15 cellular contexts compared by ENCODE assay signal in the genomic region with DNA sequence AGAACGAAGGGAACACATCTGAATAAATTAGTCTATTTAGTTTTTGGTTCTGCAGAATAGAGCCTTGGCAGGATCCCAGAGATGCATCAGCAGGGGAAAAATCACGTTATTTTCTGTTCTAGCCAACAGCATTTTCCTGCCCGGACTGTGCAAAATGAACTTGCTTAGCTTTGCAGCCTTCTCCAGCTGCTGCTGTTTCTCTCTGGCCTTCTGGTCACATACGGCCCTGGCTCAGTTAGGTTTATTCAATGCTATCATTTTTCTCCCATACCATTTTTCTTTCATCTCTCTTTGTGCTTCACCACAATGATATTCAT.
A peak's percentile ranks its signal among the peaks of the same experiment; 100 is the strongest.
DNase-seq lines count a peak whose midpoint lies in the region; ATAC-seq and TF ChIP-seq lines count a peak whose summit lies in the region.
"Had no signal": no experiment of that assay in that cellular context is flagged by ENCODE, and none has a peak within 500 bp of the region (broad histone marks: within the 10 kb centered on the region; RNA-seq: fewer than 3 reads in every experiment).

No MANE protein-coding gene starts in this region.

- H3K9me3 Mint-ChIP-seq in chondrocyte (ENCODE audit: low read depth), result no peaks in the 10 kb centered on the region

- TF ChIP-seq CTCF in astrocyte of the spinal cord (IDR thresholded peaks at IDR 0.05; ENCODE audit: low read depth, low read length), result no peak
- TF ChIP-seq CTCF in chondrocyte (IDR thresholded peaks at IDR 0.05), result no peak

- POLR2A ChIA-PET in HEK293T (lab: Yijun Ruan, JAX), result no interaction called here

- no peak overlapping the region for H3K4me3 Mint-ChIP-seq in chondrocyte (ENCODE audit: unreplicated experiment)
- H3K4me3 Mint-ChIP-seq: CD8-positive, alpha-beta T cell; T-helper 17 cell had no signal

- no peaks in the 10 kb centered on the region for H3K36me3 Mint-ChIP-seq in chondrocyte (ENCODE audit: low read depth)
- H3K36me3 Mint-ChIP-seq: CD8-positive, alpha-beta T cell had no signal

- CTCF ChIA-PET in HEK293T (lab: Yijun Ruan, JAX), result no interaction called here

- no peak overlapping the region for H3K27ac Mint-ChIP-seq in chondrocyte (ENCODE audit: unreplicated experiment)
- H3K27ac Mint-ChIP-seq: CD8-positive, alpha-beta T cell; T-helper 17 cell had no signal

- H3K4me3 ChIP-seq in GM08714 (ENCODE audit: low read length), result 0 out of 2 replicates have a peak overlapping the region, but pooled peaks have one; percentile 29
- no peak overlapping the region for H3K4me3 ChIP-seq in astrocyte of the spinal cord (ENCODE audit: low read depth, low read length)
- H3K4me3 ChIP-seq: prostate gland, tibial nerve had no signal

- peaks cover 12% of the 10 kb centered on the region for H3K4me1 Mint-ChIP-seq in chondrocyte (ENCODE audit: low read depth)

- DNase-seq in astrocyte of the spinal cord (ENCODE audit: low read depth, low spot score) (peak; percentile 23), mucosa of gallbladder (ENCODE audit: low spot score) (peak; percentile 50), NOMO-1 treated with DMSO at 0.1 percent for 48 hours (lab: John Stamatoyannopoulos, UW; ENCODE audit: unreplicated experiment) (no peak), HEK293T (ENCODE audit: extremely low spot score) (no peak), chondrocyte (ENCODE audit: low spot score) (no peak)
- DNase-seq: CD8-positive, alpha-beta T cell; central memory CD4-positive, alpha-beta T cell; NCI-H1417 treated with DMSO at 0.1 percent for 48 hours; NK-92 treated with Interleukin-12 subunit alpha and Interleukin-12 subunit beta, amount 100 ng/mL, for 24 hours; T-helper 17 cell had no signal

- H3K27me3 Mint-ChIP-seq in chondrocyte (ENCODE audit: low read depth), result no peaks in the 10 kb centered on the region

- in situ Hi-C loops in astrocyte of the spinal cord (cut with HindIII; ENCODE audit: low sequenced_read_pairs), result no loop called here

- peak; percentile 8 for ATAC-seq in HG02885 (IDR thresholded peaks at IDR 0.05; ENCODE audit: poor library complexity, unreplicated experiment)
- ATAC-seq in HG03097 (IDR thresholded peaks at IDR 0.05; ENCODE audit: low FRiP score, unreplicated experiment), result no peak
- ATAC-seq: T-helper 17 cell had no signal

TF ChIP-seq in HEK293T, 16 proteins besides CTCF, POLR2A, EP300 and RAD21:
- no peak for TF ChIP-seq FOXK2 (IDR thresholded peaks at IDR 0.05)
- no peak for TF ChIP-seq CTBP1 (IDR thresholded peaks at IDR 0.05; ENCODE audit: borderline replicate concordance)
- TF ChIP-seq BHLHE40 (IDR thresholded peaks at IDR 0.05; ENCODE audit: borderline replicate concordance), result no peak
- no peak for TF ChIP-seq FOXA1 (IDR thresholded peaks at IDR 0.05)
- TF ChIP-seq TARDBP (IDR thresholded peaks at IDR 0.05), result no peak
- no peak for TF ChIP-seq ZNF384 (IDR thresholded peaks at IDR 0.05)
- no peak for TF ChIP-seq HDGF (IDR thresholded peaks at IDR 0.05; ENCODE audit: borderline replicate concordance)

Comparison
In these comparisons a context has a peak if more than half of its experiments do, and no peak if none do; other contexts are left out.
1. DNase-seq: peak in astrocyte of the spinal cord (single experiment) and mucosa of gallbladder (single experiment); none in NOMO-1 treated with DMSO at 0.1 percent for 48 hours (single experiment), HEK293T (single experiment) and chondrocyte (single experiment).